Comparison of ENCODE assay signal across 7 cellular contexts in the genomic region with DNA sequence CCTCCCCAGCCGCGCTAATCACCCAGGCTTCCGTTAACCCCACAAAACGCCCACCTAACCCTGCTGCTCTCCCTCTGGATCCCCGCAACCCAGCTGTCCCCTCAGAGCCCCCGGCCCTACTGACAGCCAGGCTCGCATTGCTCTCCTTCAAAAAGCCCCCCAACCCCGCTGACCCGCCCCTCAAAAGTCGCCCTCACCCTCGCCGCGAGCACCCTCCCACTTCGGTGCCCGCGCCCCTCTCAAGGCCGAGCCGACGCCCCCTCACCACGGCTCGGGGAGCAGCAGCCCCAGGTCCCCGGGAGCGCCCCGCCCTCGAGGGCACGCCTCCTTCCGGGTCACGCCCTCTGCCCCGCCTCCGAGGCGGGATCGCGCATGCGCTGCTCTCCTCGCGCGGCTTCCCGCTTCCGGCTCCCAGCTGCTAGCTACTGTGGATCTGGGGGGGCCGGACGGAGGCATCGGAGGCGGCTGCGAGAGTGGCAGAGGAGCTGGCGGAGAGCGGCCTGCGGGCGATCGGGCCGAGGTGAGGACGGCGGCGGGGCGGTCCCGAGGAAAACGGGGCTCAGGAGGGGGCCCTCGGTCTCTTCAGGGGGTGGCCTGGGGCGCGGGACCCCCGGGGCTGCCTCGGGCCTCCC. TPM values are rescaled to one million over a fixed set of nuclear protein-coding genes. Genes with fewer than 3 reads are reported as not detected.
DNase-seq lines count a peak whose midpoint lies in the region; ATAC-seq, FAIRE-seq and TF ChIP-seq lines count a peak whose summit lies in the region.

No MANE protein-coding gene starts in this region.

- no peaks in the 10 kb centered on the region; the same call in 1 of the 2 replicates for H3K27me3 Mint-ChIP-seq in WTC11 (ENCODE audit: low read depth)

- H3K9me3 Mint-ChIP-seq in WTC11 = no peaks in the 10 kb centered on the region

- FAIRE-seq in bronchial epithelial cell (lab: Jason Lieb, UNC) = no peak

- DNase-seq in NCI-H2196 (lab: John Stamatoyannopoulos, UW; ENCODE audit: unreplicated experiment) (peak; percentile 85), WTC11 (ENCODE audit: low spot score) (peak; percentile 91), bronchial epithelial cell (ENCODE audit: low read depth) (peak; percentile 77), iPS-NIHi7 (ENCODE audit: extremely low spot score) (peak; percentile 98)

- no peaks in the 10 kb centered on the region for H3K36me3 Mint-ChIP-seq in WTC11

- peak overlapping the region; percentile 65 to 97 (median 89) for H3K27ac ChIP-seq in skin epidermis

- peaks cover 23% of the 10 kb centered on the region for H3K4me1 Mint-ChIP-seq in WTC11

- peak overlapping the region; percentile 86 for H3K4me3 Mint-ChIP-seq in WTC11

- H3K4me3 ChIP-seq in bronchial epithelial cell (ENCODE audit: low read depth, low read length) (peak overlapping the region; percentile 72), skin epidermis (peak overlapping the region; percentile 79 to 99 (median 90))

- no peaks in the 10 kb centered on the region for H3K27me3 ChIP-seq in bronchial epithelial cell (ENCODE audit: control insufficient read depth, insufficient read depth, low read length)

- no peak overlapping the region for H3K27ac Mint-ChIP-seq in WTC11

- POLR2A ChIA-PET in WTC11 (lab: Charles Lee) = interaction anchor here (0.5 kb wide), 1 partner anchor 52 kb away, joined by 6 read pairs; no protein-coding TSS in a partner anchor

- ATAC-seq in GM18517 (IDR thresholded peaks at IDR 0.05; ENCODE audit: unreplicated experiment) (peak; percentile 58), HG03066 (IDR thresholded peaks at IDR 0.05; ENCODE audit: low read depth, unreplicated experiment) (peak; percentile 59), WTC11 (peak; percentile 83)

- TF ChIP-seq CTCF in WTC11 (IDR thresholded peaks at IDR 0.05) = no peak
- TF ChIP-seq CTCF in bronchial epithelial cell (IDR thresholded peaks at IDR 0.05; ENCODE audit: insufficient read depth, low read length, severe bottlenecking) = peak; percentile 1

- H3K36me3 ChIP-seq in bronchial epithelial cell (ENCODE audit: control insufficient read depth, insufficient read depth, low read length) = peaks cover 1% of the 10 kb centered on the region

- CTCF ChIA-PET in WTC11 (lab: Charles Lee) = interaction anchor here (0.6 to 3.7 kb wide), 9 partner anchors 8 to 293 kb away, joined by 3 to 12 read pairs (median 4); a partner anchor contains a TSS

TF ChIP-seq in WTC11, 78 proteins besides CTCF, POLR2A, EP300 and RAD21 (continues in another document):
- TF ChIP-seq ZNF423 (CRISPR knock-in tag; IDR thresholded peaks at IDR 0.05) (0 out of 2 replicates have a peak, but pooled peaks have one; percentile 16), ZNF317 (CRISPR knock-in tag; IDR thresholded peaks at IDR 0.05; ENCODE audit: borderline replicate concordance, low read depth) (no peak), ETV6 (CRISPR knock-in tag; IDR thresholded peaks at IDR 0.05) (peak; percentile 89), SMAD3 (CRISPR knock-in tag; IDR thresholded peaks at IDR 0.05; ENCODE audit: borderline replicate concordance) (no peak), FOXK1 (CRISPR knock-in tag; IDR thresholded peaks at IDR 0.05) (peak; percentile 59; the same call in 1 of the 2 replicates), SP1 (CRISPR knock-in tag; conservative IDR thresholded peaks at IDR 0.05) (peak; percentile 99)
- TF ChIP-seq, protein P1, sequence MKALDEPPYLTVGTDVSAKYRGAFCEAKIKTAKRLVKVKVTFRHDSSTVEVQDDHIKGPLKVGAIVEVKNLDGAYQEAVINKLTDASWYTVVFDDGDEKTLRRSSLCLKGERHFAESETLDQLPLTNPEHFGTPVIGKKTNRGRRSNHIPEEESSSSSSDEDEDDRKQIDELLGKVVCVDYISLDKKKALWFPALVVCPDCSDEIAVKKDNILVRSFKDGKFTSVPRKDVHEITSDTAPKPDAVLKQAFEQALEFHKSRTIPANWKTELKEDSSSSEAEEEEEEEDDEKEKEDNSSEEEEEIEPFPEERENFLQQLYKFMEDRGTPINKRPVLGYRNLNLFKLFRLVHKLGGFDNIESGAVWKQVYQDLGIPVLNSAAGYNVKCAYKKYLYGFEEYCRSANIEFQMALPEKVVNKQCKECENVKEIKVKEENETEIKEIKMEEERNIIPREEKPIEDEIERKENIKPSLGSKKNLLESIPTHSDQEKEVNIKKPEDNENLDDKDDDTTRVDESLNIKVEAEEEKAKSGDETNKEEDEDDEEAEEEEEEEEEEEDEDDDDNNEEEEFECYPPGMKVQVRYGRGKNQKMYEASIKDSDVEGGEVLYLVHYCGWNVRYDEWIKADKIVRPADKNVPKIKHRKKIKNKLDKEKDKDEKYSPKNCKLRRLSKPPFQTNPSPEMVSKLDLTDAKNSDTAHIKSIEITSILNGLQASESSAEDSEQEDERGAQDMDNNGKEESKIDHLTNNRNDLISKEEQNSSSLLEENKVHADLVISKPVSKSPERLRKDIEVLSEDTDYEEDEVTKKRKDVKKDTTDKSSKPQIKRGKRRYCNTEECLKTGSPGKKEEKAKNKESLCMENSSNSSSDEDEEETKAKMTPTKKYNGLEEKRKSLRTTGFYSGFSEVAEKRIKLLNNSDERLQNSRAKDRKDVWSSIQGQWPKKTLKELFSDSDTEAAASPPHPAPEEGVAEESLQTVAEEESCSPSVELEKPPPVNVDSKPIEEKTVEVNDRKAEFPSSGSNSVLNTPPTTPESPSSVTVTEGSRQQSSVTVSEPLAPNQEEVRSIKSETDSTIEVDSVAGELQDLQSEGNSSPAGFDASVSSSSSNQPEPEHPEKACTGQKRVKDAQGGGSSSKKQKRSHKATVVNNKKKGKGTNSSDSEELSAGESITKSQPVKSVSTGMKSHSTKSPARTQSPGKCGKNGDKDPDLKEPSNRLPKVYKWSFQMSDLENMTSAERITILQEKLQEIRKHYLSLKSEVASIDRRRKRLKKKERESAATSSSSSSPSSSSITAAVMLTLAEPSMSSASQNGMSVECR (CRISPR knock-in tag; IDR thresholded peaks at IDR 0.05; ENCODE audit: borderline replicate concordance) = no peak; the same call in 1 of the 2 replicates
- TF ChIP-seq, protein P2, sequence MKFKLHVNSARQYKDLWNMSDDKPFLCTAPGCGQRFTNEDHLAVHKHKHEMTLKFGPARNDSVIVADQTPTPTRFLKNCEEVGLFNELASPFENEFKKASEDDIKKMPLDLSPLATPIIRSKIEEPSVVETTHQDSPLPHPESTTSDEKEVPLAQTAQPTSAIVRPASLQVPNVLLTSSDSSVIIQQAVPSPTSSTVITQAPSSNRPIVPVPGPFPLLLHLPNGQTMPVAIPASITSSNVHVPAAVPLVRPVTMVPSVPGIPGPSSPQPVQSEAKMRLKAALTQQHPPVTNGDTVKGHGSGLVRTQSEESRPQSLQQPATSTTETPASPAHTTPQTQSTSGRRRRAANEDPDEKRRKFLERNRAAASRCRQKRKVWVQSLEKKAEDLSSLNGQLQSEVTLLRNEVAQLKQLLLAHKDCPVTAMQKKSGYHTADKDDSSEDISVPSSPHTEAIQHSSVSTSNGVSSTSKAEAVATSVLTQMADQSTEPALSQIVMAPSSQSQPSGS (CRISPR knock-in tag; IDR thresholded peaks at IDR 0.05; ENCODE audit: borderline replicate concordance, low read depth) = no peak
- TF ChIP-seq, protein P3, sequence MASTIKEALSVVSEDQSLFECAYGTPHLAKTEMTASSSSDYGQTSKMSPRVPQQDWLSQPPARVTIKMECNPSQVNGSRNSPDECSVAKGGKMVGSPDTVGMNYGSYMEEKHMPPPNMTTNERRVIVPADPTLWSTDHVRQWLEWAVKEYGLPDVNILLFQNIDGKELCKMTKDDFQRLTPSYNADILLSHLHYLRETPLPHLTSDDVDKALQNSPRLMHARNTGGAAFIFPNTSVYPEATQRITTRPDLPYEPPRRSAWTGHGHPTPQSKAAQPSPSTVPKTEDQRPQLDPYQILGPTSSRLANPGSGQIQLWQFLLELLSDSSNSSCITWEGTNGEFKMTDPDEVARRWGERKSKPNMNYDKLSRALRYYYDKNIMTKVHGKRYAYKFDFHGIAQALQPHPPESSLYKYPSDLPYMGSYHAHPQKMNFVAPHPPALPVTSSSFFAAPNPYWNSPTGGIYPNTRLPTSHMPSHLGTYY (CRISPR knock-in tag; IDR thresholded peaks at IDR 0.05) = no peak
- TF ChIP-seq, protein P4, sequence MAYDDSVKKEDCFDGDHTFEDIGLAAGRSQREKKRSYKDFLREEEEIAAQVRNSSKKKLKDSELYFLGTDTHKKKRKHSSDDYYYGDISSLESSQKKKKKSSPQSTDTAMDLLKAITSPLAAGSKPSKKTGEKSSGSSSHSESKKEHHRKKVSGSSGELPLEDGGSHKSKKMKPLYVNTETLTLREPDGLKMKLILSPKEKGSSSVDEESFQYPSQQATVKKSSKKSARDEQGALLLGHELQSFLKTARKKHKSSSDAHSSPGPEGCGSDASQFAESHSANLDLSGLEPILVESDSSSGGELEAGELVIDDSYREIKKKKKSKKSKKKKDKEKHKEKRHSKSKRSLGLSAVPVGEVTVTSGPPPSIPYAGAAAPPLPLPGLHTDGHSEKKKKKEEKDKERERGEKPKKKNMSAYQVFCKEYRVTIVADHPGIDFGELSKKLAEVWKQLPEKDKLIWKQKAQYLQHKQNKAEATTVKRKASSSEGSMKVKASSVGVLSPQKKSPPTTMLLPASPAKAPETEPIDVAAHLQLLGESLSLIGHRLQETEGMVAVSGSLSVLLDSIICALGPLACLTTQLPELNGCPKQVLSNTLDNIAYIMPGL (CRISPR knock-in tag; IDR thresholded peaks at IDR 0.05) = peak; percentile 64; the same call in 1 of the 2 replicates
- TF ChIP-seq, protein P5, sequence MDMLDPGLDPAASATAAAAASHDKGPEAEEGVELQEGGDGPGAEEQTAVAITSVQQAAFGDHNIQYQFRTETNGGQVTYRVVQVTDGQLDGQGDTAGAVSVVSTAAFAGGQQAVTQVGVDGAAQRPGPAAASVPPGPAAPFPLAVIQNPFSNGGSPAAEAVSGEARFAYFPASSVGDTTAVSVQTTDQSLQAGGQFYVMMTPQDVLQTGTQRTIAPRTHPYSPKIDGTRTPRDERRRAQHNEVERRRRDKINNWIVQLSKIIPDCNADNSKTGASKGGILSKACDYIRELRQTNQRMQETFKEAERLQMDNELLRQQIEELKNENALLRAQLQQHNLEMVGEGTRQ (CRISPR knock-in tag; IDR thresholded peaks at IDR 0.05) = peak; percentile 54
- TF ChIP-seq, protein P6, sequence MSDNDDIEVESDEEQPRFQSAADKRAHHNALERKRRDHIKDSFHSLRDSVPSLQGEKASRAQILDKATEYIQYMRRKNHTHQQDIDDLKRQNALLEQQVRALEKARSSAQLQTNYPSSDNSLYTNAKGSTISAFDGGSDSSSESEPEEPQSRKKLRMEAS (CRISPR knock-in tag; IDR thresholded peaks at IDR 0.05) = 0 out of 2 replicates have a peak, but pooled peaks have one; percentile 38

RNA-seq across cellular contexts. Expression of a gene that starts 46.1 kb away (rescaled TPM):
- total RNA-seq in WTC11 (2021) = 46.1 to 56.1 TPM (median 48.3 TPM) in 3 replicates
- 65.0 and 78.7 TPM in 2 replicates for total RNA-seq in bronchial epithelial cell

Comparison
In these comparisons a context has a peak if more than half of its experiments do, and no peak if none do; other contexts are left out.
1. Peak in every context shown above with its lines: DNase-seq, ATAC-seq, H3K4me3 ChIP-seq and H3K27ac ChIP-seq.